16 cellular contexts compared by ENCODE assay signal in the genomic region with DNA sequence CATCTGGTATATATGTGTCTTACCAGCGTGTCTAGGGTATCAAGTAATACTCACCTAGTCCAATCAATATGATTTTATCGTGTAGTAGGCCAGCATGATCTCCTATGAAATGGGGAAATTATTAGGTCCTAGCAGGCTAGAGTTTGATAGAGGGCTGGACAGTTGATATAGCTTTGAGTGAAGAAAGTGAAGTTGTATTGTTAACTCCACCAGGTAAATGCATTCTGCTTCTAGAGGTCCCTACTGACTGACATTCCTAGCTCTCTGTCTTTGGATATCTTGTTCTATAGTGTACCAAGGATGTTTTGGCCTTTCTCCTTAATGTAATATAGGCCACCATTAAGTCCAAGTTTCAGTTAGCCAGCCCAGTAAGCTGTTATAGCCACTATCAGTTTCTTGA.
"Had no signal": no experiment of that assay in that cellular context is flagged by ENCODE, and none has a peak within 500 bp of the region (broad histone marks: within the 10 kb centered on the region; RNA-seq: fewer than 3 reads in every experiment).

No MANE protein-coding gene starts in this region.

- H3K9me3 Mint-ChIP-seq: mesothelial cell of epicardium had no signal

- H3K27ac ChIP-seq: colonic mucosa, esophagus muscularis mucosa, foreskin keratinocyte, gastroesophageal sphincter, left lung, lower lobe of right lung had no signal

- H3K27ac Mint-ChIP-seq: mesothelial cell of epicardium had no signal

- ATAC-seq: foreskin keratinocyte, gastroesophageal sphincter, lower lobe of right lung had no signal

- H3K36me3 Mint-ChIP-seq: mesothelial cell of epicardium had no signal

- H3K36me3 ChIP-seq: colonic mucosa, esophagus muscularis mucosa, gastroesophageal sphincter, heart left ventricle, left lung, lower lobe of right lung had no signal

- H3K27me3 ChIP-seq: colonic mucosa, dorsolateral prefrontal cortex, esophagus muscularis mucosa, foreskin keratinocyte, heart left ventricle, left lung had no signal

- DNase-seq: colonic mucosa; dorsolateral prefrontal cortex; effector CD4-positive, alpha-beta T cell; effector memory CD4-positive, alpha-beta T cell; foreskin keratinocyte; heart left ventricle; hippocampal formation; left cardiac atrium; left lung; left ventricle myocardium superior; lower lobe of right lung; mesenchymal stem cell; mucosa of descending colon had no signal

- H3K4me3 ChIP-seq: colonic mucosa, dorsolateral prefrontal cortex, esophagus muscularis mucosa, gastroesophageal sphincter, heart left ventricle, left lung, lower lobe of right lung, mucosa of descending colon had no signal

- H3K9me3 ChIP-seq: colonic mucosa, esophagus muscularis mucosa, gastroesophageal sphincter, heart left ventricle, left lung, lower lobe of right lung, mucosa of descending colon had no signal

- H3K4me1 ChIP-seq: colonic mucosa, foreskin keratinocyte, left lung, lower lobe of right lung had no signal

- H3K4me3 Mint-ChIP-seq: mesothelial cell of epicardium had no signal
